23 cellular contexts compared by ENCODE assay signal in genomic region chr5:125424851-125425250, GRCh38.
DNase-seq lines count a peak whose midpoint lies in the region; ATAC-seq and TF ChIP-seq lines count a peak whose summit lies in the region.
"Had no signal": no experiment of that assay in that cellular context is flagged by ENCODE, and none has a peak within 500 bp of the region (broad histone marks: within the 10 kb centered on the region; RNA-seq: fewer than 3 reads in every experiment).

No MANE protein-coding gene starts in this region.

- H3K27ac Mint-ChIP-seq in neural crest cell (ENCODE audit: unreplicated experiment): peak overlapping the region; percentile 58
- H3K27ac Mint-ChIP-seq in activated T-helper 17 cell treated with anti-CD3 and anti-CD28 coated beads, Interleukin-2, amount 50 U/mL, for 72 hours: no peak overlapping the region
- H3K27ac Mint-ChIP-seq: T-cell had no signal

- no peak overlapping the region for H3K4me3 ChIP-seq in GM23248

- peaks cover 8% of the 10 kb centered on the region for H3K9me3 Mint-ChIP-seq in neural crest cell
- H3K9me3 Mint-ChIP-seq in activated T-helper 17 cell treated with anti-CD3 and anti-CD28 coated beads, Interleukin-2, amount 50 U/mL, for 72 hours: peaks cover 10% of the 10 kb centered on the region

- peaks cover 36% of the 10 kb centered on the region for H3K4me1 Mint-ChIP-seq in neural crest cell
- no peaks in the 10 kb centered on the region for H3K4me1 Mint-ChIP-seq in activated T-helper 17 cell treated with anti-CD3 and anti-CD28 coated beads, Interleukin-2, amount 50 U/mL, for 72 hours
- H3K4me1 Mint-ChIP-seq: T-cell had no signal

- in situ Hi-C loops in GM23248 (cut with MboI): no loop called here

- H3K4me2 ChIP-seq in GM23248 (ENCODE audit: unreplicated experiment): no peak overlapping the region

- H3K27me3 Mint-ChIP-seq in neural crest cell (ENCODE audit: low read depth): no peaks in the 10 kb centered on the region
- no peaks in the 10 kb centered on the region for H3K27me3 Mint-ChIP-seq in activated T-helper 17 cell treated with anti-CD3 and anti-CD28 coated beads, Interleukin-2, amount 50 U/mL, for 72 hours
- H3K27me3 Mint-ChIP-seq: T-cell had no signal

- H3K27ac ChIP-seq in GM23248: no peak overlapping the region
- H3K27ac ChIP-seq: C4-2B had no signal

- no peak for TF ChIP-seq CTCF in neural crest cell (conservative IDR thresholded peaks at IDR 0.05)

- 31 to 39% methylated on average over 3 of the region's 3 CpGs for WGBS in GM23248 (ENCODE audit: low coverage in 1 of 2, low lambda C conversion rate in 2 of 2, missing lambda C conversion rate in 2 of 2), 2 experiments

- H3K4me1 ChIP-seq in GM23248 (ENCODE audit: insufficient read depth): no peaks in the 10 kb centered on the region

- H3K36me3 Mint-ChIP-seq in neural crest cell (ENCODE audit: low read depth): peaks cover 2% of the 10 kb centered on the region
- no peaks in the 10 kb centered on the region for H3K36me3 Mint-ChIP-seq in activated T-helper 17 cell treated with anti-CD3 and anti-CD28 coated beads, Interleukin-2, amount 50 U/mL, for 72 hours (ENCODE audit: low read depth)
- H3K36me3 Mint-ChIP-seq: T-cell had no signal

- H3K4me3 Mint-ChIP-seq in neural crest cell: no peak overlapping the region
- H3K4me3 Mint-ChIP-seq in activated T-helper 17 cell treated with anti-CD3 and anti-CD28 coated beads, Interleukin-2, amount 50 U/mL, for 72 hours: no peak overlapping the region
- H3K4me3 Mint-ChIP-seq: T-cell had no signal

- H3K36me3 ChIP-seq in GM23248 (ENCODE audit: low read depth): no peaks in the 10 kb centered on the region

- no peak for ATAC-seq in activated T-helper 17 cell treated with anti-CD3 and anti-CD28 coated beads, Interleukin-2, amount 50 U/mL, for 72 hours (replicated peaks)
- ATAC-seq: HCT116, SK-N-SH treated with all-trans-retinoic acid at 6 μM for 48 hours, T-cell had no signal

- no peak overlapping the region for H2AFZ ChIP-seq in GM23248

- H3K9me2 ChIP-seq in GM23248 (ENCODE audit: insufficient read depth): no peaks in the 10 kb centered on the region

- no peaks in the 10 kb centered on the region for H3K79me2 ChIP-seq in GM23248 (ENCODE audit: insufficient read depth)

- H3K27me3 ChIP-seq in GM23248 (replicated peaks; ENCODE audit: insufficient read depth): 0 out of 2 replicates have a peak, but pooled peaks cover 14% of the 10 kb centered on the region

- H4K20me1 ChIP-seq in GM23248 (ENCODE audit: insufficient read depth): no peaks in the 10 kb centered on the region

- no peak overlapping the region for H3K9ac ChIP-seq in GM23248

- H3K9me3 ChIP-seq in GM23248 (ENCODE audit: low read depth): no peaks in the 10 kb centered on the region

- H3F3A ChIP-seq in GM23248 (ENCODE audit: insufficient read depth): no peaks in the 10 kb centered on the region

- DNase-seq in D341Med (ENCODE audit: low spot score): peak; percentile 51
- DNase-seq in NCI-H146 treated with DMSO at 0.1 percent for 48 hours (lab: John Stamatoyannopoulos, UW; ENCODE audit: unreplicated experiment): peak; percentile 9
- DNase-seq in neural crest cell (ENCODE audit: low read depth, low spot score): no peak
- DNase-seq in occipital lobe (lab: John Stamatoyannopoulos, UW): no peak
- no peak for DNase-seq in GM23248
- DNase-seq: ACHN, DMS153, GF-D8, GOT3, MM.1S, NCI-H1092, NCI-H2029, NCI-H345, NCI-H526 treated with DMSO at 0.1 percent for 48 hours, OCI-M1, RPMI8226, SHP77 treated with DMSO at 0.1 percent for 48 hours, T-cell had no signal

TF ChIP-seq in PFSK-1, 5 proteins besides CTCF, POLR2A, EP300 and RAD21:
- TF ChIP-seq FOXP2 (optimal IDR thresholded peaks at IDR 0.05; ENCODE audit: borderline replicate concordance, extremely low read depth, extremely low read length, insufficient read depth) (peak; percentile 7), REST (IDR thresholded peaks at IDR 0.05; ENCODE audit: insufficient read depth in 1 of 2, low read depth in 2 of 2, low read length in 2 of 2) (no peak)

Comparison
In these comparisons a context has a peak if more than half of its experiments do, and no peak if none do; other contexts are left out.
1. DNase-seq: peak in D341Med (single experiment) and NCI-H146 treated with DMSO at 0.1 percent for 48 hours (single experiment); none in neural crest cell (single experiment), occipital lobe (single experiment) and GM23248 (single experiment).